ENCODE assay signal across 8 cellular contexts in the genomic region with DNA sequence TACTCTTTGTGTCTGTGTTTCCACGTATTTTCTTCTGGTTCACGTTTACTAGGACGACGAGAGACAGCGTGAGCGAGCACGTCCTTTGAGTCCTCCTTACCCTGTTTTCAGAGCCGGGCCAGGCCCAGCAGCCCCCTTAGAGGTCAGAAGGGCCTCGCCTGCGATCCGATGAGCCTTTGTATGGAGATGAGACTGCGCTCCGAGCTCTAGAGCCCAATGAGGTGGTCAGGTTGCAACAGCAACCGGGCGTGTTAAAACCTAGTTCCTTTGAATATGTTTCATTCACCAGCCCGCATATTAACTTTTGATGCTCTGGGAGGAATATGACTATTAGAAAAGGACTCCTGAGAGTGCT. TPM values are rescaled to one million over a fixed set of nuclear protein-coding genes. Genes with fewer than 3 reads are reported as not detected.
DNase-seq lines count a peak whose midpoint lies in the region; ATAC-seq and TF ChIP-seq lines count a peak whose summit lies in the region.

No MANE protein-coding gene starts in this region.

- no peaks in the 10 kb centered on the region for H3K27me3 Mint-ChIP-seq in naive thymus-derived CD8-positive, alpha-beta T cell

- no peaks in the 10 kb centered on the region for H3K9me3 Mint-ChIP-seq in naive thymus-derived CD8-positive, alpha-beta T cell

- no peak for TF ChIP-seq CTCF in AG04450 (IDR thresholded peaks at IDR 0.05; ENCODE audit: low read depth, low read length)

- H3K27ac ChIP-seq in AG04450 (ENCODE audit: low read depth, low read length): peak overlapping the region; percentile 78
- H3K27ac ChIP-seq in ectodermal cell (ENCODE audit: insufficient read depth, low read depth, low read length, poor library complexity, severe bottlenecking): peak overlapping the region; percentile 80

- peak overlapping the region; percentile 90 to 96 (median 94) for H3K27ac Mint-ChIP-seq in naive thymus-derived CD8-positive, alpha-beta T cell

- H3K9me3 ChIP-seq in AG04450 (ENCODE audit: control insufficient read depth, insufficient read depth, low read length): no peaks in the 10 kb centered on the region; the same call in 1 of the 2 replicates
- no peaks in the 10 kb centered on the region for H3K9me3 ChIP-seq in ectodermal cell (ENCODE audit: control insufficient read depth, low read length)

- ATAC-seq in GM19395 (IDR thresholded peaks at IDR 0.05; ENCODE audit: unreplicated experiment) (peak; percentile 18), GM18870 (IDR thresholded peaks at IDR 0.05; ENCODE audit: unreplicated experiment) (no peak)
- ATAC-seq in naive thymus-derived CD8-positive, alpha-beta T cell: no peak

- POLR2A ChIA-PET in AG04450 (lab: Yijun Ruan, JAX): interaction anchor here (0.9 to 2.3 kb wide), 4 partner anchors 13 to 78 kb away, joined by 6 to 21 read pairs (median 8); partner anchors contain the start of genes TADA2B and TBC1D14
- POLR2A ChIA-PET in naive thymus-derived CD8-positive, alpha-beta T cell (lab: Charles Lee): interaction anchor here (1.0 to 3.3 kb wide), 7 partner anchors 13 to 330 kb away, joined by 3 to 66 read pairs (median 10); partner anchors contain the start of genes GRPEL1, TADA2B and TBC1D14

- peaks cover 24 to 87% (median 80%) of the 10 kb centered on the region in 4 donors for H3K4me1 Mint-ChIP-seq in naive thymus-derived CD8-positive, alpha-beta T cell

- H3K4me1 ChIP-seq in ectodermal cell (ENCODE audit: control insufficient read depth, insufficient read depth, low read length): peaks cover 24% of the 10 kb centered on the region

- DNase-seq in AG04450 (ENCODE audit: low read depth, low spot score): no peak
- DNase-seq in NOMO-1 treated with dmso at 0.1 percent for 144 hours (lab: John Stamatoyannopoulos, UW; ENCODE audit: unreplicated experiment): peak; percentile 44
- no peak for DNase-seq in naive thymus-derived CD8-positive, alpha-beta T cell
- no peak for DNase-seq in inferior parietal cortex (ENCODE audit: extremely low spot score)
- DNase-seq in NCI-H187 treated with DMSO at 0.1 percent for 48 hours (lab: John Stamatoyannopoulos, UW): no peak

- peak overlapping the region; percentile 95 for H3K4me3 ChIP-seq in AG04450 (ENCODE audit: low read depth, low read length)
- H3K4me3 ChIP-seq in ectodermal cell (ENCODE audit: insufficient read depth, low read depth, low read length): peak overlapping the region; percentile 91

- peaks cover 0 to 6% (median 4%) of the 10 kb centered on the region in 3 donors for H3K36me3 Mint-ChIP-seq in naive thymus-derived CD8-positive, alpha-beta T cell

- peak overlapping the region; percentile 92 to 100 (median 96) for H3K4me3 Mint-ChIP-seq in naive thymus-derived CD8-positive, alpha-beta T cell

- H3K27me3 ChIP-seq in AG04450 (ENCODE audit: control insufficient read depth, insufficient read depth, low read length) (no peaks in the 10 kb centered on the region), ectodermal cell (ENCODE audit: control insufficient read depth, insufficient read depth, low read length, poor library complexity, severe bottlenecking) (no peaks in the 10 kb centered on the region)

- CTCF ChIA-PET in AG04450 (lab: Charles Lee): interaction anchor here (1.5 to 3.3 kb wide), 2 partner anchors 14 to 79 kb away, joined by 3 to 15 read pairs; no protein-coding TSS in a partner anchor

- 2% methylated on average over 16 of the region's 16 CpGs for WGBS in ectodermal cell, 2 experiments

- H3K36me3 ChIP-seq in ectodermal cell (ENCODE audit: control insufficient read depth, insufficient read depth, low read length): no peaks in the 10 kb centered on the region

RNA-seq across cellular contexts. Expression of gene TADA2B, which starts 55.6 kb away (rescaled TPM):
- 6.4 and 6.5 TPM in 2 replicates for polyA plus RNA-seq in AG04450 (2011; rRNA removed)
- 5.7 and 6.0 TPM in 2 replicates for polyA minus RNA-seq in AG04450 (2011; rRNA and poly(A)+ RNA removed)
- 17.7 TPM for polyA plus RNA-seq in ectodermal cell (2013, experiment 1 of 4)
- polyA plus RNA-seq in ectodermal cell (2013, experiment 2 of 4): 15.1 TPM
- polyA plus RNA-seq in ectodermal cell (2013, experiment 3 of 4): 13.5 TPM
- polyA plus RNA-seq in ectodermal cell (2013, experiment 4 of 4): 14.6 TPM
- total RNA-seq in naive thymus-derived CD8-positive, alpha-beta T cell: 10 to 100 TPM; 50.5 to 55.2 TPM
- 1 to 10 TPM; 2.6 to 4.8 (median 4.5) TPM for polyA plus RNA-seq in naive thymus-derived CD8-positive, alpha-beta T cell
